ENCODE assay signal across 17 cellular contexts in genomic region chr12:106120578-106121105, GRCh38. TPM values are rescaled to one million over a fixed set of nuclear protein-coding genes. Genes with fewer than 3 reads are reported as not detected.
DNase-seq lines count a peak whose midpoint lies in the region; ATAC-seq, FAIRE-seq and TF ChIP-seq lines count a peak whose summit lies in the region.
"Had no signal": no experiment of that assay in that cellular context is flagged by ENCODE, and none has a peak within 500 bp of the region (broad histone marks: within the 10 kb centered on the region; RNA-seq: fewer than 3 reads in every experiment).

No MANE protein-coding gene starts in this region.

- no peak for FAIRE-seq in pancreas (lab: Jason Lieb, UNC)

- TF ChIP-seq CTCF in pancreas (IDR thresholded peaks at IDR 0.05) (no peak), uterus (IDR thresholded peaks at IDR 0.05) (no peak)

- TF ChIP-seq POLR2A in uterus (IDR thresholded peaks at IDR 0.05), result no peak

- no peaks in the 10 kb centered on the region for H3K27me3 ChIP-seq in right cardiac atrium (ENCODE audit: control insufficient read depth, insufficient read depth)
- H3K27me3 ChIP-seq in pancreas, result no peaks in the 10 kb centered on the region
- H3K27me3 ChIP-seq in uterus, result no peaks in the 10 kb centered on the region
- H3K27me3 ChIP-seq: BLaER1 treated with 17β-estradiol and CSF1 and Interleukin-3, amounts not matched to agents 10 nM and 100 nM; SJSA1 had no signal

- H3K36me3 ChIP-seq in pancreas (no peaks in the 10 kb centered on the region), uterus (no peaks in the 10 kb centered on the region)
- H3K36me3 ChIP-seq: BLaER1 treated with 17β-estradiol and CSF1 and Interleukin-3, amounts not matched to agents 10 nM and 100 nM; prostate gland had no signal

- H3K4me3 ChIP-seq in right cardiac atrium (ENCODE audit: low read length), result no peak overlapping the region
- no peak overlapping the region for H3K4me3 ChIP-seq in pancreas
- H3K4me3 ChIP-seq in uterus, result no peak overlapping the region
- H3K4me3 ChIP-seq: BLaER1 treated with 17β-estradiol and CSF1 and Interleukin-3, amounts not matched to agents 10 nM and 100 nM; prostate gland; SJSA1 had no signal

- H3K9me3 ChIP-seq in right cardiac atrium (ENCODE audit: control insufficient read depth, low read length), result no peaks in the 10 kb centered on the region
- H3K9me3 ChIP-seq in pancreas, result no peaks in the 10 kb centered on the region
- H3K9me3 ChIP-seq in uterus, result no peaks in the 10 kb centered on the region
- H3K9me3 ChIP-seq: BLaER1 treated with 17β-estradiol and CSF1 and Interleukin-3, amounts not matched to agents 10 nM and 100 nM; prostate gland; SJSA1 had no signal

- DNase-seq in right cardiac atrium (peak; percentile 54 to 81 (median 67)), pancreas (peak in 1 of 6 donors; percentile 20), uterus (peak; percentile 58 to 60), epidermal melanocyte (ENCODE audit: insufficient read length, low spot score) (no peak), head of caudate nucleus (no peak), NCI-H1930 (lab: John Stamatoyannopoulos, UW) (no peak)
- DNase-seq: activated CD8-positive, alpha-beta memory T cell treated with anti-CD3 and anti-CD28 coated beads, Interleukin-2, amount 50 U/mL, for 4 hours; activated naive CD4-positive, alpha-beta T cell treated with Interleukin-2 at 50 U/mL for 16 hours; DMS79; NCI-H1694; NCI-H446 treated with DMSO at 0.1 percent for 48 hours; T-helper 9 cell had no signal

- WGBS in right cardiac atrium, result 54% methylated on average over 7 of the region's 7 CpGs
- 34 to 41% methylated on average over 7 of the region's 7 CpGs for whole genome bisulfite sequencing in pancreas, 2 donors

- intact Hi-C loops in right cardiac atrium (cut with DNase I) (loop anchor here in 1 of 4 donors (10.0 kb wide), 1 partner anchor 156 kb away; no protein-coding TSS in a partner anchor), pancreas (cut with DNase I) (no loop called here), uterus (cut with DNase I; ENCODE audit: low total_unique reads) (no loop called here), head of caudate nucleus (cut with DNase I) (no loop called here)

- ATAC-seq in right cardiac atrium (peak; percentile 53 to 59), pancreas (peak; percentile 50 to 75 (median 66)), HG02678 (IDR thresholded peaks at IDR 0.05; ENCODE audit: unreplicated experiment) (no peak)

- H3K27ac ChIP-seq in cingulate gyrus (ENCODE audit: low read depth, low read length) (peak overlapping the region; percentile 30), right cardiac atrium (ENCODE audit: low read length) (peak overlapping the region; percentile 62), pancreas (no peak overlapping the region), uterus (peak overlapping the region; percentile 64 to 83)
- H3K27ac ChIP-seq: BLaER1 treated with 17β-estradiol and CSF1 and Interleukin-3, amounts not matched to agents 10 nM and 100 nM; prostate gland; SJSA1 had no signal

- H3K4me1 ChIP-seq in right cardiac atrium (ENCODE audit: control insufficient read depth, insufficient read depth, low read length) (peaks cover 50% of the 10 kb centered on the region), pancreas (peaks cover 0 to 9% (median 8%) of the 10 kb centered on the region in 3 donors), uterus (peaks cover 9 to 15% of the 10 kb centered on the region in 2 donors)

RNA-seq across cellular contexts. Expression of gene NUAK1, which starts 18.1 kb away (rescaled TPM):
- total RNA-seq in right cardiac atrium (10 to 100 TPM; 20.1 to 30.2 (median 23.7) TPM), pancreas (1 to 10 TPM; 2.5 to 6.5 (median 2.6) TPM), uterus (10 to 100 TPM in 3 of 4 donors, 1 to 10 TPM in 1; 9.4 to 56.8 (median 26.8) TPM)
- polyA plus RNA-seq in right cardiac atrium (10.0 TPM), pancreas (1 to 10 TPM; 1.6 to 2.9 TPM)

Comparison
In these comparisons a context has a peak if more than half of its experiments do, and no peak if none do; other contexts are left out.
1. H3K27ac ChIP-seq: peak in cingulate gyrus (single experiment), right cardiac atrium (single experiment) and uterus (2 of 2); none in pancreas (0 of 4).
2. DNase-seq: peak in right cardiac atrium (3 of 3) and uterus (2 of 2); none in epidermal melanocyte (single experiment), head of caudate nucleus (0 of 42) and NCI-H1930 (0 of 2).